Comparison of ENCODE assay signal across 24 cellular contexts in the genomic region with DNA sequence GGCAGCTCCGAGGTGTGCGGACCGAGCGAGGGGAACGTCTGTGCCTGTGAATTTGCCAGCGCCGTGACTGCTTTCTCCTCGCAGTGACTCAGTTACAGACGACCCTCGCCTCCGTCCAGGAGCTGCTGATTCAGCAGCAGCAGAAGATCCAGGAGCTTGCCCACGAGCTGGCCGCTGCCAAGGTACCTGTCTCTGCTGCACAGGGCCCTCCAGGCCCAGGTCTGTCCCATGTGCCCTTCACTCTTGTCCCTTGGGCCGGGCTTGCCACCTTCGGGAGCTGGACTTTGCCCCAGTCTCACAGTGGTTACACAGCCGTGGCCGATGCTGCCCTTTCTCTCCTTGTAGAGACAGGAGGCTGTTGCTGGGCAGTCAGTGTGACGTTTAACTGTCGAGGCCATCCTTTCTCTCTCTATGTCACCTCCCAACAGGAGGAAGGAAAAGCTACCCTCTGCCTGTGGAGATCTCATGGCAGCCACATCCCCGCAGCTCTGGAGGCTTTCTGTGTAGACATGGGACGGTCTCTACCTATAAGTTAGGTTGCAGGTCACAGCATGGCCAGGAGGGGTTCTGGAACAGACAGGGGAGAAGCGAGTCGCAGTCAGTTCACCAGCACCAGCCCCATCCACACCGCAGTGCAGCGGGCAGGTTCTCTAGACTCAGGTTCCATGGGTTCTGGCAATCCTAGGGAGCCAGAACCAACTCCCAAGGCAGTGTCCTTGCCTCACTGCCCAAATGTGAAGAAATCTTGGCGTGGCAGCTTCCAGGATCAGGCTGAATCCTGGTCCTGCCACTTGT.
DNase-seq lines count a peak whose midpoint lies in the region; FAIRE-seq and TF ChIP-seq lines count a peak whose summit lies in the region.
"Had no signal": no experiment of that assay in that cellular context is flagged by ENCODE, and none has a peak within 500 bp of the region (broad histone marks: within the 10 kb centered on the region; RNA-seq: fewer than 3 reads in every experiment).

No MANE protein-coding gene starts in this region.

- DNase-seq in cardiac septum (ENCODE audit: low spot score) (peak; percentile 76), right atrium auricular region (ENCODE audit: low spot score) (no peak), islet precursor cell (peak; percentile 49), retina (peak; percentile 11), Kasumi-1 (lab: John Stamatoyannopoulos, UW) (no peak), frontal cortex (ENCODE audit: low spot score in 2 of 2) (no peak), T1000 (lab: John Stamatoyannopoulos, UW) (no peak)
- DNase-seq: activated CD8-positive, alpha-beta T cell treated with anti-CD3 and anti-CD28 coated beads for 36 hours; anterior cingulate cortex; BE2C; colonic mucosa; effector CD8-positive, alpha-beta T cell; glutamatergic neuron; midbrain; naive thymus-derived CD4-positive, alpha-beta T cell; NCI-H1417 treated with DMSO at 0.1 percent for 48 hours; NCI-H2029 treated with DMSO at 0.1 percent for 48 hours; NCI-H524 treated with DMSO at 0.1 percent for 48 hours; nucleus accumbens; OCI-M1; psoas muscle; stimulated activated naive CD4-positive, alpha-beta T cell had no signal

- H3K9me3 ChIP-seq in right atrium auricular region = no peaks in the 10 kb centered on the region
- H3K9me3 ChIP-seq: BE2C, colonic mucosa, psoas muscle had no signal

- intact Hi-C loops in cardiac septum (cut with DNase I) = no loop called here

- no peak overlapping the region for H3K27ac ChIP-seq in right atrium auricular region
- H3K27ac ChIP-seq: colonic mucosa, epithelial cell of prostate, psoas muscle had no signal

- H3K4me3 ChIP-seq in right atrium auricular region = no peak overlapping the region
- H3K4me3 ChIP-seq: colonic mucosa, psoas muscle had no signal

- H3K36me3 ChIP-seq in right atrium auricular region = peaks cover 26% of the 10 kb centered on the region
- H3K36me3 ChIP-seq: BE2C, colonic mucosa had no signal

- no peaks in the 10 kb centered on the region for H3K27me3 ChIP-seq in right atrium auricular region
- H3K27me3 ChIP-seq: BE2C, colonic mucosa had no signal

- no peak for TF ChIP-seq CTCF in right atrium auricular region (IDR thresholded peaks at IDR 0.05)

- FAIRE-seq in frontal cortex (lab: Jason Lieb, UNC) = no peak
- FAIRE-seq: GM18507 had no signal

- H3K4me1 ChIP-seq in right atrium auricular region = peaks cover 0 to 14% of the 10 kb centered on the region in 2 donors
- H3K4me1 ChIP-seq: BE2C, colonic mucosa, psoas muscle had no signal

Comparison
In these comparisons a context has a peak if more than half of its experiments do, and no peak if none do; other contexts are left out.
1. DNase-seq: peak in cardiac septum (single experiment), islet precursor cell (single experiment) and retina (single experiment); none in right atrium auricular region (single experiment), Kasumi-1 (0 of 2), frontal cortex (0 of 2) and T1000 (single experiment).